Comparison of ENCODE assay signal across 22 cellular contexts in genomic region chr20:15139522-15139921, GRCh38.
A peak's percentile ranks its signal among the peaks of the same experiment; 100 is the strongest.
DNase-seq lines count a peak whose midpoint lies in the region; ATAC-seq, FAIRE-seq and TF ChIP-seq lines count a peak whose summit lies in the region.
"Had no signal": no experiment of that assay in that cellular context is flagged by ENCODE, and none has a peak within 500 bp of the region (broad histone marks: within the 10 kb centered on the region; RNA-seq: fewer than 3 reads in every experiment).

No MANE protein-coding gene starts in this region.

- no peak for TF ChIP-seq POLR2A in HepG2 (IDR thresholded peaks at IDR 0.05; ENCODE audit: insufficient read depth in 1 of 2, low read depth in 2 of 2, low read length in 2 of 2)

- no peak for FAIRE-seq in HepG2 (lab: Jason Lieb, UNC)
- FAIRE-seq: GM12891, GM19239 had no signal

- peaks cover 24% of the 10 kb centered on the region for H3K9me3 Mint-ChIP-seq in T-helper 2 cell treated with Interferon-gamma antibody and Interleukin-4, amounts not matched to agents 5 μg/mL and 100 μg/mL, for 36 hours
- no peaks in the 10 kb centered on the region for H3K9me3 Mint-ChIP-seq in stimulated activated memory B cell treated with anti-CD40 and anti-IgM and Interleukin-4, amounts not matched to agents 10 μg/mL and 1 μg/mL and 100 μg/mL, for 72 hours

- TF ChIP-seq CTCF in RWPE2 (IDR thresholded peaks at IDR 0.05; ENCODE audit: poor library complexity, severe bottlenecking) = no peak
- TF ChIP-seq CTCF in HepG2 (CRISPR knock-in tag; IDR thresholded peaks at IDR 0.05) = no peak

- H3K27ac Mint-ChIP-seq in T-helper 2 cell treated with Interferon-gamma antibody and Interleukin-4, amounts not matched to agents 5 μg/mL and 100 μg/mL, for 36 hours = no peak overlapping the region
- H3K27ac Mint-ChIP-seq in stimulated activated memory B cell treated with anti-CD40 and anti-IgM and Interleukin-4, amounts not matched to agents 10 μg/mL and 1 μg/mL and 100 μg/mL, for 72 hours = no peak overlapping the region
- H3K27ac Mint-ChIP-seq: CD4-positive, CD25-positive, alpha-beta regulatory T cell; GM23338 had no signal

- H3K79me2 ChIP-seq in HepG2 (ENCODE audit: insufficient read depth, low read length) = no peaks in the 10 kb centered on the region

- H3K4me3 Mint-ChIP-seq in T-helper 2 cell treated with Interferon-gamma antibody and Interleukin-4, amounts not matched to agents 5 μg/mL and 100 μg/mL, for 36 hours = no peak overlapping the region
- no peak overlapping the region for H3K4me3 Mint-ChIP-seq in stimulated activated memory B cell treated with anti-CD40 and anti-IgM and Interleukin-4, amounts not matched to agents 10 μg/mL and 1 μg/mL and 100 μg/mL, for 72 hours
- H3K4me3 Mint-ChIP-seq: CD4-positive, CD25-positive, alpha-beta regulatory T cell; GM23338 had no signal

- H3K4me1 ChIP-seq in RWPE2 (ENCODE audit: insufficient read depth, poor library complexity, severe bottlenecking) (no peaks in the 10 kb centered on the region), HepG2 (ENCODE audit: insufficient read depth, low read length) (peaks cover 10% of the 10 kb centered on the region), HAP-1 (no peaks in the 10 kb centered on the region)
- H3K4me1 ChIP-seq: BE2C had no signal

- H3K4me1 Mint-ChIP-seq in T-helper 2 cell treated with Interferon-gamma antibody and Interleukin-4, amounts not matched to agents 5 μg/mL and 100 μg/mL, for 36 hours (ENCODE audit: low read depth) = no peaks in the 10 kb centered on the region
- no peaks in the 10 kb centered on the region for H3K4me1 Mint-ChIP-seq in stimulated activated memory B cell treated with anti-CD40 and anti-IgM and Interleukin-4, amounts not matched to agents 10 μg/mL and 1 μg/mL and 100 μg/mL, for 72 hours
- H3K4me1 Mint-ChIP-seq: CD4-positive, CD25-positive, alpha-beta regulatory T cell; GM23338 had no signal

- 18% methylated on average over 2 of the region's 2 CpGs for WGBS in HepG2 (ENCODE audit: low lambda C conversion rate)

- H3K4me3 ChIP-seq in RWPE2 (ENCODE audit: severe bottlenecking) = no peak overlapping the region
- H3K4me3 ChIP-seq in HepG2 (replicated peaks in 1 of 3; ENCODE audit: insufficient read depth in 1 of 3, low read depth in 2 of 3, low read length in 3 of 3) = no peak overlapping the region
- H3K4me3 ChIP-seq in HAP-1 = no peak overlapping the region
- H3K4me3 ChIP-seq: GM23338 had no signal

- POLR2A ChIA-PET in HepG2 (lab: Yijun Ruan, JAX) = no interaction called here

- intact Hi-C loops in HepG2 (cut with micrococcal nuclease; ENCODE audit: unreplicated experiment) = no loop called here

- H3K27me3 ChIP-seq in RWPE2 (ENCODE audit: insufficient read depth, poor library complexity, severe bottlenecking) = no peaks in the 10 kb centered on the region
- no peaks in the 10 kb centered on the region for H3K27me3 ChIP-seq in HepG2 (ENCODE audit: control insufficient read depth in 1 of 2, insufficient read depth in 2 of 2, low read length in 2 of 2)
- H3K27me3 ChIP-seq in HAP-1 (ENCODE audit: low read depth) = no peaks in the 10 kb centered on the region
- H3K27me3 ChIP-seq: BE2C had no signal

- H2AFZ ChIP-seq in HepG2 (ENCODE audit: low read length) = no peak overlapping the region
- H2AFZ ChIP-seq: GM23338 had no signal

- TF ChIP-seq RAD21 in HepG2 (CRISPR knock-in tag; IDR thresholded peaks at IDR 0.05) = no peak

- TF ChIP-seq EP300 in HepG2 (IDR thresholded peaks at IDR 0.05; ENCODE audit: low read depth in 2 of 2, low read length in 2 of 2) (no peak), HepG2 (CRISPR knock-in tag; IDR thresholded peaks at IDR 0.05; ENCODE audit: borderline replicate concordance) (no peak)

- peak; percentile 34 for DNase-seq in NCI-H1105 treated with DMSO at 0.1 percent for 48 hours (lab: John Stamatoyannopoulos, UW)
- DNase-seq in NCI-H1105 (lab: John Stamatoyannopoulos, UW) = no peak
- DNase-seq in RWPE2 (ENCODE audit: low spot score) = no peak
- DNase-seq in HepG2 (ENCODE audit: low spot score) = no peak
- no peak for DNase-seq in SW 1271 (lab: John Stamatoyannopoulos, UW)
- no peak for DNase-seq in T-helper 2 cell treated with Interferon-gamma antibody and Interleukin-4, amounts not matched to agents 5 μg/mL and 100 μg/mL, for 36 hours (ENCODE audit: low spot score)
- DNase-seq in HAP-1 (ENCODE audit: low spot score in 2 of 2) = no peak
- DNase-seq: BE2C; CD4-positive, CD25-positive, alpha-beta regulatory T cell; KG1; NCI-H1417 treated with DMSO at 0.1 percent for 48 hours; NCI-H187 treated with DMSO at 0.1 percent for 48 hours; NCI-H446; NCI-H748 treated with DMSO at 0.1 percent for 48 hours; OCI-M1; RPMI8226; SIG-M5 had no signal

- no peaks in the 10 kb centered on the region for H3K27me3 Mint-ChIP-seq in T-helper 2 cell treated with Interferon-gamma antibody and Interleukin-4, amounts not matched to agents 5 μg/mL and 100 μg/mL, for 36 hours (ENCODE audit: low read depth)
- H3K27me3 Mint-ChIP-seq in stimulated activated memory B cell treated with anti-CD40 and anti-IgM and Interleukin-4, amounts not matched to agents 10 μg/mL and 1 μg/mL and 100 μg/mL, for 72 hours = no peaks in the 10 kb centered on the region
- H3K27me3 Mint-ChIP-seq: CD4-positive, CD25-positive, alpha-beta regulatory T cell had no signal

- CTCF ChIA-PET in HepG2 (lab: Yijun Ruan, JAX; ENCODE audit: low intra/inter-chr PET ratio, low total read pairs) = no interaction called here

- H4K20me1 ChIP-seq in HepG2 (ENCODE audit: insufficient read depth, low read length) = no peaks in the 10 kb centered on the region

- H3K36me3 ChIP-seq in RWPE2 (ENCODE audit: low read depth) = no peaks in the 10 kb centered on the region
- no peaks in the 10 kb centered on the region for H3K36me3 ChIP-seq in HepG2 (replicated peaks in 1 of 2; ENCODE audit: control insufficient read depth in 1 of 2, insufficient read depth in 2 of 2, low read length in 2 of 2)
- H3K36me3 ChIP-seq in HAP-1 (replicated peaks) = no peaks in the 10 kb centered on the region
- H3K36me3 ChIP-seq: BE2C had no signal

- H3K4me2 ChIP-seq in HepG2 (ENCODE audit: low read depth, low read length) = no peak overlapping the region
- H3K4me2 ChIP-seq: GM23338 had no signal

- H3K27ac ChIP-seq in RWPE2 (ENCODE audit: poor library complexity, severe bottlenecking) = no peak overlapping the region
- H3K27ac ChIP-seq in HepG2 (ENCODE audit: extremely low read length, insufficient read depth, low read length) = no peak overlapping the region

- BruUV-seq in HepG2 (replicated peaks; lab: Mats Ljungman, UMichigan) = no TSS peak

- H3K9me3 ChIP-seq in RWPE2 (ENCODE audit: severe bottlenecking) (no peaks in the 10 kb centered on the region), HepG2 (ENCODE audit: low read length) (no peaks in the 10 kb centered on the region), HAP-1 (no peaks in the 10 kb centered on the region)
- H3K9me3 ChIP-seq: BE2C, Caco-2 had no signal

- H3K36me3 Mint-ChIP-seq in T-helper 2 cell treated with Interferon-gamma antibody and Interleukin-4, amounts not matched to agents 5 μg/mL and 100 μg/mL, for 36 hours (ENCODE audit: low read depth) = no peaks in the 10 kb centered on the region
- H3K36me3 Mint-ChIP-seq in stimulated activated memory B cell treated with anti-CD40 and anti-IgM and Interleukin-4, amounts not matched to agents 10 μg/mL and 1 μg/mL and 100 μg/mL, for 72 hours = no peaks in the 10 kb centered on the region
- H3K36me3 Mint-ChIP-seq: CD4-positive, CD25-positive, alpha-beta regulatory T cell had no signal

- no peak overlapping the region for H3K9ac ChIP-seq in HepG2 (ENCODE audit: insufficient read depth, low read depth, low read length)

- peak; percentile 38; the same call in 1 of the 3 replicates for ATAC-seq in RWPE2 (ENCODE audit: low read depth)
- no peak for ATAC-seq in HepG2
- ATAC-seq in stimulated activated memory B cell treated with anti-CD40 and anti-IgM and Interleukin-4, amounts not matched to agents 10 μg/mL and 1 μg/mL and 100 μg/mL, for 72 hours = no peak
- ATAC-seq: GM23338 had no signal

- in situ Hi-C loops in HepG2 (cut with HindIII; ENCODE audit: extremely low pct_ligation_motif_present, low pct_unique_long_range_greater_than_20kb) (no loop called here), HAP-1 (cut with MboI; ENCODE audit: low sequenced_read_pairs) (no loop called here)

TF ChIP-seq in HepG2, 621 proteins besides CTCF, POLR2A, EP300 and RAD21 (continues in another document):
- TF ChIP-seq SCMH1 (CRISPR knock-in tag; IDR thresholded peaks at IDR 0.05; ENCODE audit: borderline replicate concordance) (no peak), ARNT2 (CRISPR knock-in tag; IDR thresholded peaks at IDR 0.05; ENCODE audit: low read depth) (no peak), ZNF512B (CRISPR knock-in tag; IDR thresholded peaks at IDR 0.05; ENCODE audit: borderline replicate concordance) (no peak), ATF5 (CRISPR knock-in tag; IDR thresholded peaks at IDR 0.05; ENCODE audit: low read depth) (no peak)
